7 cellular contexts compared by ENCODE assay signal in genomic region chr17:66673668-66674276, GRCh38.
DNase-seq lines count a peak whose midpoint lies in the region; ATAC-seq, FAIRE-seq and TF ChIP-seq lines count a peak whose summit lies in the region.

No MANE protein-coding gene starts in this region.

- DNase-seq in GM12864 (ENCODE audit: low read depth) (no peak), NCI-H2081 (lab: John Stamatoyannopoulos, UW) (peak; percentile 77 to 79), dermis microvascular lymphatic vessel endothelial cell (ENCODE audit: low read depth in 2 of 2) (peak; percentile 56 to 71), HepG2 (ENCODE audit: low spot score) (peak; percentile 43), NCI-H1694 (lab: John Stamatoyannopoulos, UW) (no peak)
- peak; percentile 60 for DNase-seq in activated CD4-positive, alpha-beta T cell treated with anti-CD3 and anti-CD28 coated beads, Interleukin-2, amount 10 ng/mL, durations not matched to agents 7 days and 5 days
- peak; percentile 13 to 38 for DNase-seq in stimulated activated CD8-positive, alpha-beta memory T cell treated with anti-CD3 and anti-CD28 coated beads, Interleukin-7, amount 100 ng/mL, for 4 hours (ENCODE audit: low read depth in 2 of 2)

- no peaks in the 10 kb centered on the region for H3K27me3 ChIP-seq in HepG2 (ENCODE audit: control insufficient read depth in 1 of 2, insufficient read depth in 2 of 2, low read length in 2 of 2)

- ATAC-seq in HepG2, result peak; percentile 83

- POLR2A ChIA-PET in activated CD4-positive, alpha-beta T cell treated with anti-CD3 and anti-CD28 coated beads, Interleukin-2, amount 10 ng/mL, durations not matched to agents 7 days and 5 days (lab: Charles Lee), result no interaction called here
- POLR2A ChIA-PET in HepG2 (lab: Yijun Ruan, JAX), result no interaction called here

- no peak overlapping the region for H3K4me2 ChIP-seq in HepG2 (ENCODE audit: low read depth, low read length)

- no peaks in the 10 kb centered on the region for H3K27me3 Mint-ChIP-seq in activated CD4-positive, alpha-beta T cell treated with anti-CD3 and anti-CD28 coated beads, Interleukin-2, amount 10 ng/mL, durations not matched to agents 7 days and 5 days

- no peak overlapping the region for H3K27ac ChIP-seq in HepG2 (ENCODE audit: extremely low read length, insufficient read depth, low read length)

- no peaks in the 10 kb centered on the region for H3K79me2 ChIP-seq in HepG2 (ENCODE audit: insufficient read depth, low read length)

- H3K36me3 ChIP-seq in HepG2 (replicated peaks in 1 of 2; ENCODE audit: control insufficient read depth in 1 of 2, insufficient read depth in 2 of 2, low read length in 2 of 2), result no peaks in the 10 kb centered on the region; a peak in 1 of 5 replicates

- H3K9ac ChIP-seq in HepG2 (ENCODE audit: insufficient read depth, low read depth, low read length), result no peak overlapping the region

- H4K20me1 ChIP-seq in HepG2 (ENCODE audit: insufficient read depth, low read length), result no peaks in the 10 kb centered on the region

- no peak for TF ChIP-seq POLR2A in HepG2 (IDR thresholded peaks at IDR 0.05; ENCODE audit: insufficient read depth in 1 of 2, low read depth in 2 of 2, low read length in 2 of 2)

- peak overlapping the region; percentile 74 for H3K27ac Mint-ChIP-seq in activated CD4-positive, alpha-beta T cell treated with anti-CD3 and anti-CD28 coated beads, Interleukin-2, amount 10 ng/mL, durations not matched to agents 7 days and 5 days

- peaks cover 26% of the 10 kb centered on the region for H3K36me3 Mint-ChIP-seq in activated CD4-positive, alpha-beta T cell treated with anti-CD3 and anti-CD28 coated beads, Interleukin-2, amount 10 ng/mL, durations not matched to agents 7 days and 5 days (ENCODE audit: low read depth)

- 88% methylated on average over 8 of the region's 8 CpGs for WGBS in HepG2 (ENCODE audit: low lambda C conversion rate)

- peak; percentile 95 for FAIRE-seq in HepG2 (lab: Jason Lieb, UNC)

- H3K9me3 Mint-ChIP-seq in activated CD4-positive, alpha-beta T cell treated with anti-CD3 and anti-CD28 coated beads, Interleukin-2, amount 10 ng/mL, durations not matched to agents 7 days and 5 days, result peaks cover 3% of the 10 kb centered on the region

- CTCF ChIA-PET in activated CD4-positive, alpha-beta T cell treated with anti-CD3 and anti-CD28 coated beads, Interleukin-2, amount 10 ng/mL, durations not matched to agents 7 days and 5 days (lab: Charles Lee), result interaction anchor here (0.5 to 1.6 kb wide), 6 partner anchors 15 to 472 kb away, joined by 3 to 4 read pairs (median 3); no protein-coding TSS in a partner anchor
- CTCF ChIA-PET in HepG2 (lab: Yijun Ruan, JAX; ENCODE audit: low intra/inter-chr PET ratio, low total read pairs), result interaction anchor here (1.6 to 1.8 kb wide), 2 partner anchors 419 to 473 kb away, joined by 7 to 14 read pairs; no protein-coding TSS in a partner anchor

- in situ Hi-C loops in HepG2 (cut with HindIII; ENCODE audit: extremely low pct_ligation_motif_present, low pct_unique_long_range_greater_than_20kb), result loop anchor here (5.0 kb wide), 1 partner anchor 421 kb away; no protein-coding TSS in a partner anchor

- H3K4me1 Mint-ChIP-seq in activated CD4-positive, alpha-beta T cell treated with anti-CD3 and anti-CD28 coated beads, Interleukin-2, amount 10 ng/mL, durations not matched to agents 7 days and 5 days, result peaks cover 50% of the 10 kb centered on the region

- TF ChIP-seq RAD21 in HepG2 (CRISPR knock-in tag; IDR thresholded peaks at IDR 0.05), result peak; percentile 74

- H3K4me3 Mint-ChIP-seq in activated CD4-positive, alpha-beta T cell treated with anti-CD3 and anti-CD28 coated beads, Interleukin-2, amount 10 ng/mL, durations not matched to agents 7 days and 5 days, result no peak overlapping the region

- H3K9me3 ChIP-seq in HepG2 (ENCODE audit: low read length), result no peaks in the 10 kb centered on the region

- H3K4me3 ChIP-seq in GM12864 (ENCODE audit: low read depth, low read length) (no peak overlapping the region), HepG2 (replicated peaks in 1 of 3; ENCODE audit: insufficient read depth in 1 of 3, low read depth in 2 of 3, low read length in 3 of 3) (no peak overlapping the region)

- no peak for TF ChIP-seq EP300 in HepG2 (IDR thresholded peaks at IDR 0.05; ENCODE audit: low read depth in 2 of 2, low read length in 2 of 2)
- no peak for TF ChIP-seq EP300 in HepG2 (CRISPR knock-in tag; IDR thresholded peaks at IDR 0.05; ENCODE audit: borderline replicate concordance)

- intact Hi-C loops in HepG2 (cut with micrococcal nuclease; ENCODE audit: unreplicated experiment), result loop anchor here (1.0 kb wide), 2 partner anchors 418 to 473 kb away; no protein-coding TSS in a partner anchor

- H3K4me1 ChIP-seq in HepG2 (ENCODE audit: insufficient read depth, low read length), result peaks cover 8% of the 10 kb centered on the region

- no peak overlapping the region for H2AFZ ChIP-seq in HepG2 (ENCODE audit: low read length)

- TF ChIP-seq CTCF in GM12864 (IDR thresholded peaks at IDR 0.05; ENCODE audit: low read depth, low read length, missing control alignments), result peak; percentile 51
- peak; percentile 74 for TF ChIP-seq CTCF in HepG2 (CRISPR knock-in tag; IDR thresholded peaks at IDR 0.05)

- no TSS peak for BruUV-seq in HepG2 (replicated peaks; lab: Mats Ljungman, UMichigan)

TF ChIP-seq in HepG2, 621 proteins besides CTCF, POLR2A, EP300 and RAD21 (continues in another document):
- peak; percentile 90 for TF ChIP-seq STAG1 (CRISPR knock-in tag; IDR thresholded peaks at IDR 0.05)
- no peak for TF ChIP-seq ZSCAN29 (CRISPR knock-in tag; conservative IDR thresholded peaks at IDR 0.05)
- no peak for TF ChIP-seq TAF15 (IDR thresholded peaks at IDR 0.05; ENCODE audit: low read depth, low read length, poor library complexity, severe bottlenecking)
- no peak for TF ChIP-seq MLXIP (CRISPR knock-in tag; IDR thresholded peaks at IDR 0.05; ENCODE audit: borderline replicate concordance)
- TF ChIP-seq ZNF484 (CRISPR knock-in tag; IDR thresholded peaks at IDR 0.05; ENCODE audit: borderline replicate concordance, low read depth), result no peak
- no peak for TF ChIP-seq ZNF367 (CRISPR knock-in tag; IDR thresholded peaks at IDR 0.05; ENCODE audit: borderline replicate concordance)
- TF ChIP-seq, protein P1, sequence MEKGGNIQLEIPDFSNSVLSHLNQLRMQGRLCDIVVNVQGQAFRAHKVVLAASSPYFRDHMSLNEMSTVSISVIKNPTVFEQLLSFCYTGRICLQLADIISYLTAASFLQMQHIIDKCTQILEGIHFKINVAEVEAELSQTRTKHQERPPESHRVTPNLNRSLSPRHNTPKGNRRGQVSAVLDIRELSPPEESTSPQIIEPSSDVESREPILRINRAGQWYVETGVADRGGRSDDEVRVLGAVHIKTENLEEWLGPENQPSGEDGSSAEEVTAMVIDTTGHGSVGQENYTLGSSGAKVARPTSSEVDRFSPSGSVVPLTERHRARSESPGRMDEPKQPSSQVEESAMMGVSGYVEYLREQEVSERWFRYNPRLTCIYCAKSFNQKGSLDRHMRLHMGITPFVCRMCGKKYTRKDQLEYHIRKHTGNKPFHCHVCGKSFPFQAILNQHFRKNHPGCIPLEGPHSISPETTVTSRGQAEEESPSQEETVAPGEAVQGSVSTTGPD (CRISPR knock-in tag; IDR thresholded peaks at IDR 0.05), result no peak
- TF ChIP-seq, protein P2, sequence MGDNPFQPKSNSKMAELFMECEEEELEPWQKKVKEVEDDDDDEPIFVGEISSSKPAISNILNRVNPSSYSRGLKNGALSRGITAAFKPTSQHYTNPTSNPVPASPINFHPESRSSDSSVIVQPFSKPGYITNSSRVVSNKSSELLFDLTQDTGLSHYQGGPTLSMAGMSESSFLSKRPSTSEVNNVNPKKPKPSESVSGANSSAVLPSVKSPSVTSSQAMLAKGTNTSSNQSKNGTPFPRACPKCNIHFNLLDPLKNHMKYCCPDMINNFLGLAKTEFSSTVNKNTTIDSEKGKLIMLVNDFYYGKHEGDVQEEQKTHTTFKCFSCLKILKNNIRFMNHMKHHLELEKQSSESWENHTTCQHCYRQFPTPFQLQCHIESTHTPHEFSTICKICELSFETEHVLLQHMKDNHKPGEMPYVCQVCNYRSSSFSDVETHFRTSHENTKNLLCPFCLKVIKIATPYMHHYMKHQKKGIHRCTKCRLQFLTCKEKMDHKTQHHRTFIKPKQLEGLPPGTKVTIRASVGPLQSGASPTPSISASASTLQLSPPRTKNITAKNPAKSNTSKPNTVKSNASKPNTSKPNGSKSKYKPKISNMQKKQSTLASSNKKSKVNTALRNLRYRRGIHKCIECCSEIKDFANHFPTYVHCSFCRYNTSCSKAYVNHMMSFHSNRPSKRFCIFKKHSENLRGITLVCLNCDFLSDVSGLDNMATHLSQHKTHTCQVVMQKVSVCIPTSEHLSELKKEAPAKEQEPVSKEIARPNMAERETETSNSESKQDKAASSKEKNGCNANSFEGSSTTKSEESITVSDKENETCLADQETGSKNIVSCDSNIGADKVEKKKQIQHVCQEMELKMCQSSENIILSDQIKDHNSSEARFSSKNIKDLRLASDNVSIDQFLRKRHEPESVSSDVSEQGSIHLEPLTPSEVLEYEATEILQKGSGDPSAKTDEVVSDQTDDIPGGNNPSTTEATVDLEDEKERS (CRISPR knock-in tag; IDR thresholded peaks at IDR 0.05), result no peak

Comparison
In these comparisons a context has a peak if more than half of its experiments do, and no peak if none do; other contexts are left out.
1. DNase-seq: peak in NCI-H2081 (2 of 2), activated CD4-positive, alpha-beta T cell treated with anti-CD3 and anti-CD28 coated beads, Interleukin-2, amount 10 ng/mL, durations not matched to agents 7 days and 5 days (single experiment), dermis microvascular lymphatic vessel endothelial cell (2 of 2), HepG2 (single experiment) and stimulated activated CD8-positive, alpha-beta memory T cell treated with anti-CD3 and anti-CD28 coated beads, Interleukin-7, amount 100 ng/mL, for 4 hours (2 of 2); none in GM12864 (single experiment) and NCI-H1694 (single experiment).